ENCODE assay signal across 8 cellular contexts in genomic region chr1:220690140-220691038, GRCh38. TPM values are rescaled to one million over a fixed set of nuclear protein-coding genes. Genes with fewer than 3 reads are reported as not detected.
DNase-seq lines count a peak whose midpoint lies in the region; ATAC-seq and TF ChIP-seq lines count a peak whose summit lies in the region.

Gene C1orf115 (plus strand): TSS chr1:220690363. CDS start chr1:220690403, 40 bp downstream.

- H3K27me3 Mint-ChIP-seq in osteocyte (ENCODE audit: unreplicated experiment): peaks cover 7% of the 10 kb centered on the region

- H3K4me1 Mint-ChIP-seq in osteocyte (ENCODE audit: unreplicated experiment): peaks cover 10% of the 10 kb centered on the region

- no peak within 1 kb of the TSS for H3K27ac ChIP-seq in HUES48 (ENCODE audit: low read depth, low read length)
- peak within 1 kb of the TSS; percentile 12 to 68 for H3K27ac ChIP-seq in testis

- peak within 1 kb of the TSS; percentile 12; the same call in 1 of the 2 replicates for H3K9ac ChIP-seq in HUES48 (ENCODE audit: low read depth, low read length)

- H3K27me3 ChIP-seq in HUES48 (ENCODE audit: control insufficient read depth, insufficient read depth, low read length) (peaks cover 34% of the 10 kb centered on the region), testis (no peaks in the 10 kb centered on the region)

- H3K4me1 ChIP-seq in HUES48 (ENCODE audit: control insufficient read depth, insufficient read depth, low read length) (peaks cover 9% of the 10 kb centered on the region; the same call in 1 of the 2 replicates), testis (peaks cover 7% of the 10 kb centered on the region)

- no peak for TF ChIP-seq POLR2A in testis (IDR thresholded peaks at IDR 0.05)

- no peaks in the 10 kb centered on the region for H3K36me3 ChIP-seq in HUES48 (ENCODE audit: control insufficient read depth, insufficient read depth, low read length)
- no peaks in the 10 kb centered on the region for H3K36me3 ChIP-seq in testis (ENCODE audit: low read depth, missing control alignments)

- no peak within 1 kb of the TSS for H3K27ac Mint-ChIP-seq in osteocyte (ENCODE audit: unreplicated experiment)

- intact Hi-C loops in testis (cut with DNase I; ENCODE audit: low total_unique reads): loop anchor here (10.0 kb wide), 1 partner anchor 84 kb away; no protein-coding TSS in a partner anchor

- no peaks in the 10 kb centered on the region for H3K9me3 Mint-ChIP-seq in osteocyte (ENCODE audit: unreplicated experiment)

- WGBS in testis, 2 donors: 1 to 11% methylated on average over 3 to 89 of the region's 93 CpGs

- H3K9me3 ChIP-seq in HUES48 (ENCODE audit: control insufficient read depth, insufficient read depth, low read length): no peaks in the 10 kb centered on the region
- H3K9me3 ChIP-seq in testis: no peaks in the 10 kb centered on the region

- peak; percentile 96 for ATAC-seq in GM21423 (IDR thresholded peaks at IDR 0.05; ENCODE audit: unreplicated experiment)

- H3K4me3 ChIP-seq in HUES48 (ENCODE audit: low read depth, low read length) (peak within 1 kb of the TSS; percentile 78), testis (peak within 1 kb of the TSS; percentile 77 to 79)

- DNase-seq in DMS 273 (lab: John Stamatoyannopoulos, UW; ENCODE audit: unreplicated experiment): peak; percentile 93
- DNase-seq in RPMI7951 (ENCODE audit: low read depth): peak; percentile 30
- peak; percentile 79 for DNase-seq in activated naive CD4-positive, alpha-beta T cell treated with Interleukin-2 at 50 U/mL for 16 hours
- no peak for DNase-seq in glomerular endothelial cell (ENCODE audit: extremely low read depth, low read depth, low spot score)
- peak; percentile 93 for DNase-seq in osteocyte (ENCODE audit: extremely low spot score, unreplicated experiment)
- DNase-seq in testis: peak; percentile 82

- TF ChIP-seq CTCF in osteocyte (IDR thresholded peaks at IDR 0.05) (peak; percentile 100), testis (IDR thresholded peaks at IDR 0.05) (peak; percentile 84 to 97 (median 90))

- peak within 1 kb of the TSS; percentile 89 for H3K4me3 Mint-ChIP-seq in osteocyte (ENCODE audit: unreplicated experiment)

- H3K36me3 Mint-ChIP-seq in osteocyte (ENCODE audit: unreplicated experiment): no peaks in the 10 kb centered on the region

RNA-seq across cellular contexts. Expression of gene C1orf115, which starts in this region (rescaled TPM):
- total RNA-seq in RPMI7951 (2014; rRNA removed; shearing (Covaris generic)): 0.72 and 0.88 TPM in 2 replicates
- total RNA-seq in glomerular endothelial cell (20.4 and 21.8 TPM in 2 replicates), osteocyte (5.6 and 5.9 TPM in 2 replicates), testis (10 to 100 TPM in 1 of 2 donors, 1 to 10 TPM in 1; 10.0 to 10.8 TPM)
- 12.0 TPM for polyA plus RNA-seq in testis (ENCODE audit: insufficient read depth, low read depth, low replicate concordance)

Comparison
In these comparisons a context has a peak if more than half of its experiments do, and no peak if none do; other contexts are left out.
1. Peak in DNase-seq in RPMI7951; RNA of the gene not detected or under 1 TPM.